In genomic region chr18:48455555-48456478, GRCh38 we compare ENCODE assay signal across 8 cellular contexts. TPM values are rescaled to one million over a fixed set of nuclear protein-coding genes. Genes with fewer than 3 reads are reported as not detected.
A peak's percentile ranks its signal among the peaks of the same experiment; 100 is the strongest.
DNase-seq lines count a peak whose midpoint lies in the region; ATAC-seq and TF ChIP-seq lines count a peak whose summit lies in the region.

No MANE protein-coding gene starts in this region.

- H3K4me3 Mint-ChIP-seq in WTC11 = no peak overlapping the region

- no peak for ATAC-seq in HG02981 (IDR thresholded peaks at IDR 0.05; ENCODE audit: unreplicated experiment)
- no peak for ATAC-seq in GM18498 (IDR thresholded peaks at IDR 0.05; ENCODE audit: unreplicated experiment)
- no peak for ATAC-seq in HG03108 (IDR thresholded peaks at IDR 0.05; ENCODE audit: unreplicated experiment)
- ATAC-seq in WTC11 = no peak

- DNase-seq in GM03348 (ENCODE audit: low spot score) (peak; percentile 76), T-helper 9 cell (peak; percentile 47), retinal pigment epithelial cell (ENCODE audit: low read depth) (peak; percentile 69), WTC11 (ENCODE audit: low spot score) (no peak)
- peak; percentile 64 for DNase-seq in central memory CD4-positive, alpha-beta T cell

- H3K36me3 Mint-ChIP-seq in WTC11 = no peaks in the 10 kb centered on the region

- POLR2A ChIA-PET in WTC11 (lab: Charles Lee) = no interaction called here

- H3K4me3 ChIP-seq in retinal pigment epithelial cell (ENCODE audit: low read length) = no peak overlapping the region

- H3K9me3 Mint-ChIP-seq in WTC11 = no peaks in the 10 kb centered on the region

- H3K4me1 Mint-ChIP-seq in WTC11 = peaks cover 7% of the 10 kb centered on the region

- H3K27me3 Mint-ChIP-seq in WTC11 (ENCODE audit: low read depth) = peaks cover 2% of the 10 kb centered on the region; the same call in 1 of the 2 replicates

- no peak overlapping the region for H3K27ac Mint-ChIP-seq in WTC11

- no peak for TF ChIP-seq CTCF in retinal pigment epithelial cell (conservative IDR thresholded peaks at IDR 0.05; ENCODE audit: low read depth, low read length)
- no peak for TF ChIP-seq CTCF in WTC11 (IDR thresholded peaks at IDR 0.05)

- CTCF ChIA-PET in WTC11 (lab: Charles Lee) = interaction anchor here (1.4 to 7.0 kb wide), 2 partner anchors 11 to 226 kb away, joined by 6 to 39 read pairs; no protein-coding TSS in a partner anchor

TF ChIP-seq in WTC11, 78 proteins besides CTCF, POLR2A, EP300 and RAD21:
- TF ChIP-seq HMGA2 (CRISPR knock-in tag; IDR thresholded peaks at IDR 0.05) = no peak
- no peak for TF ChIP-seq ZNF532 (CRISPR knock-in tag; IDR thresholded peaks at IDR 0.05; ENCODE audit: borderline replicate concordance)
- no peak for TF ChIP-seq MAX (CRISPR knock-in tag; IDR thresholded peaks at IDR 0.05)
- TF ChIP-seq JUN (CRISPR knock-in tag; IDR thresholded peaks at IDR 0.05) = no peak
- TF ChIP-seq ELF4 (CRISPR knock-in tag; IDR thresholded peaks at IDR 0.05; ENCODE audit: low read depth) = no peak
- no peak for TF ChIP-seq SMAD4 (CRISPR knock-in tag; IDR thresholded peaks at IDR 0.05)
- TF ChIP-seq NR1H2 (CRISPR knock-in tag; IDR thresholded peaks at IDR 0.05) = no peak
- TF ChIP-seq ZNF138 (CRISPR knock-in tag; conservative IDR thresholded peaks at IDR 0.05) = no peak

RNA-seq across cellular contexts. Expression of gene ZBTB7C, which starts 46.6 kb away (rescaled TPM):
- total RNA-seq in WTC11 (2021) = 0.39 to 0.60 TPM (median 0.48 TPM) in 3 replicates
